22 cellular contexts compared by ENCODE assay signal in the genomic region with DNA sequence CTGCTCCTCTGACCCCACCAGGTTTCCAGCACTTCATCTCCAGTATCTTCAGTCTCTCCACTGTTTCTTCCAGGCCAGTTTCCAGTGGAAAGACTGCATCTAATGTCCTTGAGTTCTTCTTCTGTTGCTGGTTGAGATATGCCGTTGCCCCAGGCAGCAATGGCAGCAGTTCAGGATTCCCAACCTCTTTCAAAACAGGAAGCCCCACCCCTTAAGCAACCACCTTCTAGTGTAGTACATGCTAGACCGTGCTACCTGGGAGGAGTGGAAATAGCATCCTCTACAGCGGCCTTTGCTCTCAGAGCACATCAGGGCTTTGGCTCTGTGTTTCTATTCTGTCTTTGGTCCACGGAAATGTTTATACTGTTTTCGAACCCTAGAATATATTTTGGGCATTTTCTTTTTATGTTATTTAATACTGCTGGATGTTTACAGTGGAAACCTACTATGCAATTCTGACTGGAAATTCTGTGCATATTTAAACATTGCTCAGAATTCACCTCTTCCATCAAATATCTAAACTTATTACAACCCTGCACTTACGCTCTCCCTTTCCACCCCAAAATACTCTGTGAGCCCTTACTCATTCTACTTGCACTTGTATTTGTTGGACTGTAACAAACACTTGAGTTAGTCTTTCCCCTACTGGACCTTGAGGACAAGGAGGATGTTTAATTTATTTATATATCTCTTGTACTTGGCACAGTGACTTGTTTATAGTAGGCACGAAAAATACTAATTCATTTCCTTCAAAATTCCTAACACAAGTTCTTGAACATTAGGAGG. TPM values are rescaled to one million over a fixed set of nuclear protein-coding genes. Genes with fewer than 3 reads are reported as not detected.
DNase-seq lines count a peak whose midpoint lies in the region; ATAC-seq and TF ChIP-seq lines count a peak whose summit lies in the region.
"Had no signal": no experiment of that assay in that cellular context is flagged by ENCODE, and none has a peak within 500 bp of the region (broad histone marks: within the 10 kb centered on the region; RNA-seq: fewer than 3 reads in every experiment).

No MANE protein-coding gene starts in this region.

- no peaks in the 10 kb centered on the region for H3K4me1 ChIP-seq in GM23248 (ENCODE audit: insufficient read depth)
- peaks cover 7 to 21% of the 10 kb centered on the region in 2 donors for H3K4me1 ChIP-seq in left lung
- H3K4me1 ChIP-seq: prostate gland had no signal

- no peak overlapping the region for H3K4me3 Mint-ChIP-seq in activated CD4-positive, alpha-beta T cell treated with anti-CD3 and anti-CD28 coated beads for 36 hours
- H3K4me3 Mint-ChIP-seq: nephron progenitor cell had no signal

- no peak overlapping the region for H3K27ac ChIP-seq in GM23248
- H3K27ac ChIP-seq in left lung, result no peak overlapping the region
- H3K27ac ChIP-seq: prostate gland, suprapubic skin had no signal

- peak; percentile 42 for ATAC-seq in activated CD4-positive, alpha-beta T cell treated with anti-CD3 and anti-CD28 coated beads for 36 hours
- ATAC-seq in activated naive CD4-positive, alpha-beta T cell treated with anti-CD3 and anti-CD28 coated beads, Interleukin-2, amount 50 U/mL, for 72 hours, result peak in 1 of 2 donors; percentile 46
- ATAC-seq in left lung (peak; percentile 31), GM18870 (IDR thresholded peaks at IDR 0.05; ENCODE audit: unreplicated experiment) (no peak)

- in situ Hi-C loops in GM23248 (cut with MboI), result no loop called here

- H4K20me1 ChIP-seq in GM23248 (ENCODE audit: insufficient read depth), result no peaks in the 10 kb centered on the region

- no peak for TF ChIP-seq CTCF in left lung (IDR thresholded peaks at IDR 0.05)

- 60% methylated on average over 7 of the region's 7 CpGs for WGBS in GM23248 (ENCODE audit: low coverage in 1 of 2, low lambda C conversion rate in 2 of 2, missing lambda C conversion rate in 2 of 2), 2 experiments

- no peak overlapping the region for H3K9ac ChIP-seq in GM23248

- CTCF ChIA-PET in activated CD4-positive, alpha-beta T cell treated with anti-CD3 and anti-CD28 coated beads for 36 hours (lab: Charles Lee), result interaction anchor here (1.8 kb wide), 1 partner anchor 63 kb away, joined by 6 read pairs; no protein-coding TSS in a partner anchor

- no peak for DNase-seq in activated CD4-positive, alpha-beta T cell treated with anti-CD3 and anti-CD28 coated beads for 36 hours
- DNase-seq in activated CD4-positive, alpha-beta T cell treated with anti-CD3 and anti-CD28 coated beads for 48 hours, result no peak
- DNase-seq in GM23248 (peak; percentile 38), left lung (no peak), SKM-1 treated with dmso at 0.1 percent for 144 hours (lab: John Stamatoyannopoulos, UW; ENCODE audit: unreplicated experiment) (no peak), SHP77 treated with DMSO at 0.1 percent for 48 hours (lab: John Stamatoyannopoulos, UW) (no peak)
- DNase-seq in activated naive CD4-positive, alpha-beta T cell treated with anti-CD3 and anti-CD28 coated beads, Interleukin-2, amount 50 U/mL, for 72 hours (ENCODE audit: low spot score in 2 of 2), result no peak
- DNase-seq: activated CD4-positive, alpha-beta T cell treated with anti-CD3 and anti-CD28 coated beads for 4 hours; activated T-cell treated with anti-CD3 and anti-CD28 coated beads, Interleukin-2, amount 50 U/mL, for 48 hours; amygdala; effector memory CD4-positive, alpha-beta T cell; Kasumi-1; mesenchymal stem cell; NCI-H1105; NCI-H2171; NCI-H69; nephron progenitor cell; stimulated activated CD8-positive, alpha-beta memory T cell treated with anti-CD3 and anti-CD28 coated beads, Interleukin-4, amount 100 ng/mL, for 48 hours had no signal

- intact Hi-C loops in activated CD4-positive, alpha-beta T cell treated with anti-CD3 and anti-CD28 coated beads for 36 hours (cut with DNase I, micrococcal nuclease), result loop anchor here in 1 of 2 experiments (2.0 kb wide), 1 partner anchor 73 kb away; no protein-coding TSS in a partner anchor
- intact Hi-C loops in left lung (cut with DNase I), result no loop called here

- H3F3A ChIP-seq in GM23248 (ENCODE audit: insufficient read depth), result no peaks in the 10 kb centered on the region

- peak overlapping the region; percentile 33 for H2AFZ ChIP-seq in GM23248

- H3K79me2 ChIP-seq in GM23248 (ENCODE audit: insufficient read depth), result no peaks in the 10 kb centered on the region

- H3K4me1 Mint-ChIP-seq in activated CD4-positive, alpha-beta T cell treated with anti-CD3 and anti-CD28 coated beads for 36 hours, result peaks cover 49% of the 10 kb centered on the region
- H3K4me1 Mint-ChIP-seq: nephron progenitor cell had no signal

- H3K27ac Mint-ChIP-seq in activated CD4-positive, alpha-beta T cell treated with anti-CD3 and anti-CD28 coated beads for 36 hours, result peak overlapping the region; percentile 80
- peak overlapping the region; percentile 75 to 96 for H3K27ac Mint-ChIP-seq in activated naive CD4-positive, alpha-beta T cell treated with anti-CD3 and anti-CD28 coated beads, Interleukin-2, amount 50 U/mL, for 72 hours
- H3K27ac Mint-ChIP-seq: nephron progenitor cell had no signal

- no peak overlapping the region for H3K4me3 ChIP-seq in GM23248
- H3K4me3 ChIP-seq in left lung, result no peak overlapping the region
- H3K4me3 ChIP-seq: prostate gland, smooth muscle cell, suprapubic skin had no signal

- H3K36me3 ChIP-seq in GM23248 (ENCODE audit: low read depth) (no peaks in the 10 kb centered on the region), left lung (no peaks in the 10 kb centered on the region)
- H3K36me3 ChIP-seq: prostate gland, suprapubic skin had no signal

- H3K27me3 ChIP-seq in GM23248 (replicated peaks; ENCODE audit: insufficient read depth), result no peaks in the 10 kb centered on the region
- H3K27me3 ChIP-seq in left lung, result no peaks in the 10 kb centered on the region
- H3K27me3 ChIP-seq: suprapubic skin had no signal

- peaks cover 6% of the 10 kb centered on the region for H3K9me3 Mint-ChIP-seq in activated CD4-positive, alpha-beta T cell treated with anti-CD3 and anti-CD28 coated beads for 36 hours (ENCODE audit: low read depth)
- peaks cover 6 to 15% of the 10 kb centered on the region in 2 donors for H3K9me3 Mint-ChIP-seq in activated naive CD4-positive, alpha-beta T cell treated with anti-CD3 and anti-CD28 coated beads, Interleukin-2, amount 50 U/mL, for 72 hours

- H3K9me3 ChIP-seq in GM23248 (ENCODE audit: low read depth), result no peaks in the 10 kb centered on the region
- no peaks in the 10 kb centered on the region for H3K9me3 ChIP-seq in left lung
- H3K9me3 ChIP-seq: prostate gland, suprapubic skin had no signal

- H3K27me3 Mint-ChIP-seq in activated CD4-positive, alpha-beta T cell treated with anti-CD3 and anti-CD28 coated beads for 36 hours, result no peaks in the 10 kb centered on the region

- peaks cover 2% of the 10 kb centered on the region for H3K36me3 Mint-ChIP-seq in activated CD4-positive, alpha-beta T cell treated with anti-CD3 and anti-CD28 coated beads for 36 hours (ENCODE audit: low read depth)
- peaks cover 7 to 24% of the 10 kb centered on the region in 2 donors for H3K36me3 Mint-ChIP-seq in activated naive CD4-positive, alpha-beta T cell treated with anti-CD3 and anti-CD28 coated beads, Interleukin-2, amount 50 U/mL, for 72 hours

- POLR2A ChIA-PET in activated CD4-positive, alpha-beta T cell treated with anti-CD3 and anti-CD28 coated beads for 36 hours (lab: Charles Lee), result no interaction called here

- H3K9me2 ChIP-seq in GM23248 (ENCODE audit: insufficient read depth), result no peaks in the 10 kb centered on the region

- no peak overlapping the region for H3K4me2 ChIP-seq in GM23248 (ENCODE audit: unreplicated experiment)
- H3K4me2 ChIP-seq: smooth muscle cell had no signal

RNA-seq across cellular contexts. Expression of a gene that starts 8.5 kb away (rescaled TPM):
- 10 to 100 TPM; 17.5 to 18.6 TPM for total RNA-seq in activated CD4-positive, alpha-beta T cell treated with anti-CD3 and anti-CD28 coated beads for 36 hours
- total RNA-seq in GM23248 (2014; rRNA removed; shearing (Covaris generic)), result 33.3 and 37.4 TPM in 2 replicates
- polyA plus RNA-seq in GM23248 (2016; fragmentation: Nextera tagmentation; extraction: Ambion mirVana), result 41.3 and 41.6 TPM in 2 replicates
- 10 to 100 TPM; 14.4 to 28.6 TPM for total RNA-seq in activated naive CD4-positive, alpha-beta T cell treated with anti-CD3 and anti-CD28 coated beads, Interleukin-2, amount 50 U/mL, for 72 hours
- 10 to 100 TPM; 16.0 to 18.6 TPM for total RNA-seq in left lung
